ENCODE assay signal across 11 cellular contexts in genomic region chr2:85405076-85405402, GRCh38. TPM values are rescaled to one million over a fixed set of nuclear protein-coding genes. Genes with fewer than 3 reads are reported as not detected.
A peak's percentile ranks its signal among the peaks of the same experiment; 100 is the strongest.
DNase-seq lines count a peak whose midpoint lies in the region; ATAC-seq, FAIRE-seq and TF ChIP-seq lines count a peak whose summit lies in the region.
"Had no signal": no experiment of that assay in that cellular context is flagged by ENCODE, and none has a peak within 500 bp of the region (broad histone marks: within the 10 kb centered on the region; RNA-seq: fewer than 3 reads in every experiment).

No MANE protein-coding gene starts in this region.

- no peak overlapping the region for H3K27ac Mint-ChIP-seq in astrocyte (ENCODE audit: unreplicated experiment)
- peak overlapping the region; percentile 86 to 91 for H3K27ac Mint-ChIP-seq in natural killer cell treated with Interleukin-12 subunit alpha and Interleukin-12 subunit beta and Interleukin-15 and Interleukin-18, amount 100 ng/mL, for 72 hours

- H3K9me3 Mint-ChIP-seq in astrocyte (ENCODE audit: unreplicated experiment) = no peaks in the 10 kb centered on the region
- H3K9me3 Mint-ChIP-seq in natural killer cell treated with Interleukin-12 subunit alpha and Interleukin-12 subunit beta and Interleukin-15 and Interleukin-18, amount 100 ng/mL, for 72 hours = peaks cover 3% of the 10 kb centered on the region

- H4K20me1 ChIP-seq in astrocyte (ENCODE audit: insufficient read depth, low read length) = peaks cover 17% of the 10 kb centered on the region

- peak overlapping the region; percentile 79 for H3K4me2 ChIP-seq in astrocyte (ENCODE audit: low read length)

- intact Hi-C loops in heart left ventricle (cut with DNase I) = no loop called here
- intact Hi-C loops in testis (cut with DNase I; ENCODE audit: low total_unique reads) = no loop called here

- DNase-seq in AG09309 (ENCODE audit: low read depth) (no peak), astrocyte (ENCODE audit: low read depth) (no peak), heart left ventricle (no peak), NCI-H128 (lab: John Stamatoyannopoulos, UW; ENCODE audit: unreplicated experiment) (no peak), ACHN (no peak), testis (no peak)
- no peak for DNase-seq in natural killer cell treated with Interleukin-12 subunit alpha and Interleukin-12 subunit beta and Interleukin-15 and Interleukin-18, amount 100 ng/mL, for 72 hours (ENCODE audit: low spot score)
- DNase-seq: NCI-H187 treated with DMSO at 0.1 percent for 48 hours had no signal

- in situ Hi-C loops in ACHN (cut with HindIII; ENCODE audit: low pct_ligation_motif_present, low pct_unique_long_range_greater_than_20kb, low sequenced_read_pairs) = no loop called here

- H3K79me2 ChIP-seq in astrocyte (ENCODE audit: insufficient read depth, low read length) = peaks cover 41% of the 10 kb centered on the region

- peak; percentile 2 for ATAC-seq in HG03135 (IDR thresholded peaks at IDR 0.05; ENCODE audit: unreplicated experiment)
- no peak for ATAC-seq in natural killer cell treated with Interleukin-12 subunit alpha and Interleukin-12 subunit beta and Interleukin-15 and Interleukin-18, amount 100 ng/mL, for 72 hours
- ATAC-seq in heart left ventricle = no peak

- no peak for TF ChIP-seq POLR2A in heart left ventricle (IDR thresholded peaks at IDR 0.05)
- no peak for TF ChIP-seq POLR2A in testis (IDR thresholded peaks at IDR 0.05)

- H3K4me1 Mint-ChIP-seq in astrocyte (ENCODE audit: low read depth, unreplicated experiment) = peaks cover 7% of the 10 kb centered on the region
- peaks cover 32 to 40% of the 10 kb centered on the region in 2 donors for H3K4me1 Mint-ChIP-seq in natural killer cell treated with Interleukin-12 subunit alpha and Interleukin-12 subunit beta and Interleukin-15 and Interleukin-18, amount 100 ng/mL, for 72 hours (ENCODE audit: low read depth in 2 of 2)

- no peak overlapping the region for H2AFZ ChIP-seq in astrocyte (ENCODE audit: low read depth, low read length)

- WGBS in heart left ventricle, 4 donors = 66 to 75% (median 72%) methylated on average over 4 of the region's 4 CpGs
- 63 to 76% methylated on average over 4 of the region's 4 CpGs for WGBS in testis, 2 donors

- peaks cover 2% of the 10 kb centered on the region for H3K36me3 Mint-ChIP-seq in astrocyte (ENCODE audit: low read depth, unreplicated experiment)
- peaks cover 12% of the 10 kb centered on the region for H3K36me3 Mint-ChIP-seq in natural killer cell treated with Interleukin-12 subunit alpha and Interleukin-12 subunit beta and Interleukin-15 and Interleukin-18, amount 100 ng/mL, for 72 hours

- H3K4me3 ChIP-seq in AG09309 (ENCODE audit: control insufficient read depth, low read depth, low read length) = peak overlapping the region; percentile 5
- H3K4me3 ChIP-seq in astrocyte (ENCODE audit: insufficient read depth, low read depth, low read length) = peak overlapping the region; percentile 23
- H3K4me3 ChIP-seq in heart left ventricle = peak overlapping the region in 1 of 12 donors; percentile 27
- H3K4me3 ChIP-seq in testis = no peak overlapping the region

- H3K9me3 ChIP-seq in astrocyte (ENCODE audit: insufficient read depth, low read depth, low read length) (no peaks in the 10 kb centered on the region), heart left ventricle (peaks cover 0 to 18% (median 8%) of the 10 kb centered on the region in 12 donors), testis (no peaks in the 10 kb centered on the region)

- H3K27me3 Mint-ChIP-seq in astrocyte (ENCODE audit: low read depth, unreplicated experiment) = no peaks in the 10 kb centered on the region
- H3K27me3 Mint-ChIP-seq in natural killer cell treated with Interleukin-12 subunit alpha and Interleukin-12 subunit beta and Interleukin-15 and Interleukin-18, amount 100 ng/mL, for 72 hours = peaks cover 0 to 3% of the 10 kb centered on the region in 2 donors

- TF ChIP-seq CTCF in AG09309 (IDR thresholded peaks at IDR 0.05; ENCODE audit: control insufficient read depth, insufficient read depth, low read depth, low read length, missing control alignments) (no peak), astrocyte (IDR thresholded peaks at IDR 0.05; ENCODE audit: insufficient read depth, low read depth, low read length) (no peak), heart left ventricle (IDR thresholded peaks at IDR 0.05) (no peak), testis (IDR thresholded peaks at IDR 0.05) (no peak)

- H3K4me1 ChIP-seq in astrocyte (ENCODE audit: insufficient read depth, low read length) (peaks cover 15% of the 10 kb centered on the region), heart left ventricle (peaks cover 0 to 53% (median 1%) of the 10 kb centered on the region in 12 donors), testis (peaks cover 6% of the 10 kb centered on the region)

- H3K27ac ChIP-seq in astrocyte (ENCODE audit: low read depth, low read length) = peak overlapping the region; percentile 52
- peak overlapping the region in 2 of 12 donors; percentile 30 to 84 for H3K27ac ChIP-seq in heart left ventricle
- H3K27ac ChIP-seq in testis = no peak overlapping the region

- no peaks in the 10 kb centered on the region for H3K27me3 ChIP-seq in astrocyte (ENCODE audit: insufficient read depth, low read length)
- no peaks in the 10 kb centered on the region for H3K27me3 ChIP-seq in heart left ventricle
- no peaks in the 10 kb centered on the region for H3K27me3 ChIP-seq in testis
- H3K27me3 ChIP-seq: heart right ventricle had no signal

- H3K4me3 Mint-ChIP-seq in astrocyte (ENCODE audit: unreplicated experiment) = no peak overlapping the region
- peak overlapping the region; percentile 78 for H3K4me3 Mint-ChIP-seq in natural killer cell treated with Interleukin-12 subunit alpha and Interleukin-12 subunit beta and Interleukin-15 and Interleukin-18, amount 100 ng/mL, for 72 hours

- H3K9ac ChIP-seq in astrocyte (ENCODE audit: low read length) = peak overlapping the region; percentile 32

- H3K36me3 ChIP-seq in astrocyte (ENCODE audit: insufficient read depth, low read length) (peaks cover 3% of the 10 kb centered on the region), heart left ventricle (peaks cover 0 to 13% (median 0%) of the 10 kb centered on the region in 9 donors), testis (ENCODE audit: low read depth, missing control alignments) (no peaks in the 10 kb centered on the region)

- FAIRE-seq in astrocyte (lab: Jason Lieb, UNC) = no peak

RNA-seq across cellular contexts. Expression of gene CAPG, which starts 5.1 kb away (rescaled TPM):
- total RNA-seq in astrocyte (59.3 and 68.2 TPM in 2 replicates), heart left ventricle (10 to 100 TPM in 3 of 9 donors, 1 to 10 TPM in 6; 2.8 to 91.6 (median 4.5) TPM), testis (10 to 100 TPM; 17.7 to 29.4 TPM)
- 10 to 100 TPM in 1 of 2 donors, 1 to 10 TPM in 1; 8.4 to 12.9 TPM for total RNA-seq in natural killer cell treated with Interleukin-12 subunit alpha and Interleukin-12 subunit beta and Interleukin-15 and Interleukin-18, amount 100 ng/mL, for 72 hours
- polyA plus RNA-seq in heart left ventricle (10 to 100 TPM in 1 of 2 donors, 1 to 10 TPM in 1; 2.9 to 15.6 TPM), testis (ENCODE audit: insufficient read depth, low read depth, low replicate concordance) (74.5 TPM)

RNA-seq across cellular contexts. Expression of gene SH2D6, which starts 13.5 kb away (rescaled TPM):
- total RNA-seq in astrocyte (0.58 and 0.64 TPM in 2 replicates), heart left ventricle (not detected), testis (10 to 100 TPM; 11.2 to 13.6 TPM)
- under 1 TPM; 0.24 to 0.81 TPM for total RNA-seq in natural killer cell treated with Interleukin-12 subunit alpha and Interleukin-12 subunit beta and Interleukin-15 and Interleukin-18, amount 100 ng/mL, for 72 hours
- polyA plus RNA-seq in heart left ventricle (not detected), testis (ENCODE audit: insufficient read depth, low read depth, low replicate concordance) (15.9 TPM)
- total RNA-seq: lung microvascular endothelial cell had no signal

RNA-seq across cellular contexts. Expression of gene ELMOD3, which starts 50.5 kb away (rescaled TPM):
- total RNA-seq in astrocyte (11.2 and 11.7 TPM in 2 replicates), heart left ventricle (10 to 100 TPM in 4 of 9 donors, 1 to 10 TPM in 5; 6.0 to 18.0 (median 9.5) TPM), testis (10 to 100 TPM; 38.4 to 51.6 TPM)
- total RNA-seq in natural killer cell treated with Interleukin-12 subunit alpha and Interleukin-12 subunit beta and Interleukin-15 and Interleukin-18, amount 100 ng/mL, for 72 hours = 10 to 100 TPM; 19.8 to 19.9 TPM
- polyA plus RNA-seq in heart left ventricle (10 to 100 TPM; 10.2 to 12.5 TPM), testis (ENCODE audit: insufficient read depth, low read depth, low replicate concordance) (26.2 TPM)

RNA-seq across cellular contexts. Expression of gene RETSAT, which starts 50.7 kb away (rescaled TPM):
- total RNA-seq in astrocyte (38.2 and 38.5 TPM in 2 replicates), heart left ventricle (10 to 100 TPM; 27.5 to 74.9 (median 50.9) TPM), testis (10 to 100 TPM; 54.0 to 60.5 TPM)
- 10 to 100 TPM; 25.5 to 32.7 TPM for total RNA-seq in natural killer cell treated with Interleukin-12 subunit alpha and Interleukin-12 subunit beta and Interleukin-15 and Interleukin-18, amount 100 ng/mL, for 72 hours
- polyA plus RNA-seq in heart left ventricle (10 to 100 TPM; 22.5 to 36.3 TPM), testis (ENCODE audit: insufficient read depth, low read depth, low replicate concordance) (49.7 TPM)

Comparison
In these comparisons a context has a peak if more than half of its experiments do, and no peak if none do; other contexts are left out.
1. H3K4me3 ChIP-seq: peak in AG09309 (single experiment) and astrocyte (single experiment); none in testis (0 of 2).